11 cellular contexts compared by ENCODE assay signal in genomic region chr15:85726446-85726845, GRCh38.
DNase-seq lines count a peak whose midpoint lies in the region; ATAC-seq and TF ChIP-seq lines count a peak whose summit lies in the region.
"Had no signal": no experiment of that assay in that cellular context is flagged by ENCODE, and none has a peak within 500 bp of the region (broad histone marks: within the 10 kb centered on the region; RNA-seq: fewer than 3 reads in every experiment).

No MANE protein-coding gene starts in this region.

- no peaks in the 10 kb centered on the region for H3K27me3 ChIP-seq in CD4-positive, alpha-beta memory T cell (ENCODE audit: insufficient read depth, low read length)
- no peaks in the 10 kb centered on the region for H3K27me3 ChIP-seq in right lobe of liver
- no peaks in the 10 kb centered on the region for H3K27me3 ChIP-seq in smooth muscle cell (ENCODE audit: low read depth)
- H3K27me3 ChIP-seq: neutrophil had no signal

- peaks cover 83% of the 10 kb centered on the region for H3K36me3 ChIP-seq in CD4-positive, alpha-beta memory T cell (ENCODE audit: insufficient read depth, low read length)
- H3K36me3 ChIP-seq in right lobe of liver (peaks cover 0 to 43% (median 23%) of the 10 kb centered on the region in 4 donors), smooth muscle cell (ENCODE audit: low read depth) (peaks cover 20% of the 10 kb centered on the region)

- no peak for TF ChIP-seq POLR2A in right lobe of liver (IDR thresholded peaks at IDR 0.05)

- H3K36me3 Mint-ChIP-seq in CD4-positive, alpha-beta memory T cell, result peaks cover 71 to 90% of the 10 kb centered on the region in 2 donors
- peaks cover 29% of the 10 kb centered on the region for H3K36me3 Mint-ChIP-seq in T-helper 17 cell (ENCODE audit: low read depth)

- H3K4me3 ChIP-seq in CD4-positive, alpha-beta memory T cell (ENCODE audit: low read length in 2 of 2), result no peak overlapping the region
- H3K4me3 ChIP-seq in right lobe of liver (no peak overlapping the region), smooth muscle cell (no peak overlapping the region)
- H3K4me3 ChIP-seq: GM12878 had no signal

- peaks cover 0 to 3% (median 0%) of the 10 kb centered on the region in 8 donors for H3K9me3 Mint-ChIP-seq in CD4-positive, alpha-beta memory T cell

- H3K4me1 Mint-ChIP-seq in CD4-positive, alpha-beta memory T cell, result peaks cover 38 to 48% (median 40%) of the 10 kb centered on the region in 4 donors
- peaks cover 35% of the 10 kb centered on the region for H3K4me1 Mint-ChIP-seq in T-helper 17 cell

- POLR2A ChIA-PET in CD4-positive, alpha-beta memory T cell (lab: Charles Lee; ENCODE audit: partially characterized antibody), result interaction anchor here (0.6 to 1.1 kb wide), 3 partner anchors 19 to 79 kb away, joined by 3 read pairs; partner anchors contain the start of gene KLHL25

- H3K4me2 ChIP-seq in smooth muscle cell, result no peak overlapping the region

- H3K4me1 ChIP-seq in CD4-positive, alpha-beta memory T cell (ENCODE audit: insufficient read depth, low read length), result peaks cover 45% of the 10 kb centered on the region
- H3K4me1 ChIP-seq in right lobe of liver (peaks cover 0 to 45% (median 16%) of the 10 kb centered on the region in 4 donors), smooth muscle cell (ENCODE audit: low read depth) (peaks cover 3% of the 10 kb centered on the region)

- no peak overlapping the region for H3K27ac ChIP-seq in CD4-positive, alpha-beta memory T cell (ENCODE audit: low read depth, low read length)
- peak overlapping the region in 2 of 3 donors; percentile 6 to 11 for H3K27ac ChIP-seq in right lobe of liver
- H3K27ac ChIP-seq in smooth muscle cell (ENCODE audit: low read depth), result peak overlapping the region; percentile 60
- H3K27ac ChIP-seq: neutrophil had no signal

- no peaks in the 10 kb centered on the region for H3K27me3 Mint-ChIP-seq in CD4-positive, alpha-beta memory T cell
- no peaks in the 10 kb centered on the region for H3K27me3 Mint-ChIP-seq in T-helper 17 cell

- no peak for TF ChIP-seq CTCF in right lobe of liver (IDR thresholded peaks at IDR 0.05)
- TF ChIP-seq CTCF in smooth muscle cell (IDR thresholded peaks at IDR 0.05; ENCODE audit: borderline replicate concordance, insufficient read depth, poor library complexity, severe bottlenecking), result no peak

- DNase-seq in CD4-positive, alpha-beta memory T cell, result no peak
- DNase-seq in T-helper 17 cell (no peak), right lobe of liver (no peak), smooth muscle cell (lab: John Stamatoyannopoulos, UW; ENCODE audit: unreplicated experiment) (no peak), NCI-H146 (lab: John Stamatoyannopoulos, UW) (no peak), SW 1271 (lab: John Stamatoyannopoulos, UW) (no peak)
- no peak for DNase-seq in stimulated activated naive CD4-positive, alpha-beta T cell treated with Interleukin-2 at 50 U/mL for 16 hours (lab: John Stamatoyannopoulos, UW)
- DNase-seq: T-helper 9 cell had no signal

- CTCF ChIA-PET in CD4-positive, alpha-beta memory T cell (lab: Charles Lee; ENCODE audit: partially characterized antibody), result interaction anchor here (9.8 kb wide), 1 partner anchor 114 kb away, joined by 152 read pairs; no protein-coding TSS in a partner anchor

- H4K20me1 ChIP-seq in smooth muscle cell (ENCODE audit: low read depth), result no peaks in the 10 kb centered on the region

- peak overlapping the region; percentile 44 to 83 (median 68) for H3K27ac Mint-ChIP-seq in CD4-positive, alpha-beta memory T cell
- H3K27ac Mint-ChIP-seq in T-helper 17 cell, result peak overlapping the region; percentile 97

- H3K9me3 ChIP-seq in CD4-positive, alpha-beta memory T cell (ENCODE audit: control insufficient read depth in 1 of 2, low read length in 2 of 2), result no peaks in the 10 kb centered on the region
- H3K9me3 ChIP-seq in T-helper 17 cell (ENCODE audit: control insufficient read depth, low read length, poor library complexity, severe bottlenecking), result no peaks in the 10 kb centered on the region
- H3K9me3 ChIP-seq in right lobe of liver, result no peaks in the 10 kb centered on the region
- H3K9me3 ChIP-seq in smooth muscle cell (replicated peaks; ENCODE audit: low read depth), result no peaks in the 10 kb centered on the region
- H3K9me3 ChIP-seq: neutrophil had no signal

- no peak overlapping the region for H2AFZ ChIP-seq in smooth muscle cell (ENCODE audit: low read depth)

- H3F3A ChIP-seq in smooth muscle cell (ENCODE audit: low read depth), result peaks cover 10% of the 10 kb centered on the region

- H3K9ac ChIP-seq in smooth muscle cell (ENCODE audit: low read depth), result no peak overlapping the region

- intact Hi-C loops in CD4-positive, alpha-beta memory T cell (cut with micrococcal nuclease), result no loop called here
- intact Hi-C loops in right lobe of liver (cut with DNase I), result no loop called here

- no peak for ATAC-seq in T-helper 17 cell
- ATAC-seq in right lobe of liver, result no peak
- no peak for ATAC-seq in GM21526 (IDR thresholded peaks at IDR 0.05; ENCODE audit: low FRiP score, unreplicated experiment)
- ATAC-seq: GM12878 had no signal

- no peaks in the 10 kb centered on the region for H3K79me2 ChIP-seq in smooth muscle cell (ENCODE audit: low read depth)

- WGBS in right lobe of liver (ENCODE audit: insufficient coverage, low coverage, low lambda C conversion rate, missing lambda C conversion rate), result 71% methylated on average over 2 of the region's 2 CpGs
- WGBS in smooth muscle cell (ENCODE audit: low lambda C conversion rate), result 86% methylated on average over 2 of the region's 2 CpGs

- H3K4me3 Mint-ChIP-seq in CD4-positive, alpha-beta memory T cell, result no peak overlapping the region
- H3K4me3 Mint-ChIP-seq in T-helper 17 cell, result no peak overlapping the region
